In genomic region chrX:153961292-153961691, GRCh38 we compare ENCODE assay signal across 22 cellular contexts. TPM values are rescaled to one million over a fixed set of nuclear protein-coding genes. Genes with fewer than 3 reads are reported as not detected.
"Had no signal": no experiment of that assay in that cellular context is flagged by ENCODE, and none has a peak within 500 bp of the region (broad histone marks: within the 10 kb centered on the region; RNA-seq: fewer than 3 reads in every experiment).

No MANE protein-coding gene starts in this region.

- H3K4me1 ChIP-seq: neural progenitor cell, uterus had no signal

- H2AFZ ChIP-seq: hepatocyte, neural progenitor cell, parathyroid adenoma had no signal

- H3K9ac ChIP-seq: neural progenitor cell, parathyroid adenoma had no signal

- FAIRE-seq: colon, kidney had no signal

- H3K27ac ChIP-seq: epithelial cell of prostate, hepatocyte, neural progenitor cell, parathyroid adenoma, right lobe of liver, thoracic aorta, upper lobe of right lung, uterus had no signal

- H3K9me3 ChIP-seq: gastroesophageal sphincter, heart left ventricle, right lobe of liver, thoracic aorta, tibial nerve, upper lobe of right lung, uterus had no signal

- H3K27me3 ChIP-seq: gastroesophageal sphincter, hepatocyte, neural progenitor cell, right lobe of liver, tibial nerve, upper lobe of right lung, uterus had no signal

- DNase-seq: dorsolateral prefrontal cortex; effector CD4-positive, alpha-beta T cell; endodermal cell; foreskin fibroblast; kidney; right lobe of liver; stimulated activated CD4-positive, alpha-beta T cell treated with anti-CD3 and anti-CD28 coated beads, Interleukin-2, amount 100 ng/mL, for 24 hours; stimulated activated CD4-positive, alpha-beta T cell treated with anti-CD3 and anti-CD28 coated beads, Interleukin-4, amount 100 ng/mL, for 24 hours; stimulated activated naive CD8-positive, alpha-beta T cell treated with anti-CD3 and anti-CD28 coated beads, Interleukin-15, Interleukin-2, amounts not matched to agents 100 U/mL and 50 U/mL, for 24 hours; upper lobe of right lung; uterus had no signal

- H3K36me3 ChIP-seq: neural progenitor cell, uterus had no signal

- H3K4me2 ChIP-seq: hepatocyte, neural progenitor cell, smooth muscle cell had no signal

- H3K4me3 ChIP-seq: dorsolateral prefrontal cortex, gastroesophageal sphincter, heart left ventricle, hepatocyte, lung, neural progenitor cell, right lobe of liver, smooth muscle cell, thoracic aorta, tibial nerve, upper lobe of right lung, uterus had no signal

RNA-seq across cellular contexts. Expression of gene RENBP, which starts 16.8 kb away (rescaled TPM):
- total RNA-seq: smooth muscle cell had no signal
